ENCODE assay signal across 1 cellular context in the genomic region with DNA sequence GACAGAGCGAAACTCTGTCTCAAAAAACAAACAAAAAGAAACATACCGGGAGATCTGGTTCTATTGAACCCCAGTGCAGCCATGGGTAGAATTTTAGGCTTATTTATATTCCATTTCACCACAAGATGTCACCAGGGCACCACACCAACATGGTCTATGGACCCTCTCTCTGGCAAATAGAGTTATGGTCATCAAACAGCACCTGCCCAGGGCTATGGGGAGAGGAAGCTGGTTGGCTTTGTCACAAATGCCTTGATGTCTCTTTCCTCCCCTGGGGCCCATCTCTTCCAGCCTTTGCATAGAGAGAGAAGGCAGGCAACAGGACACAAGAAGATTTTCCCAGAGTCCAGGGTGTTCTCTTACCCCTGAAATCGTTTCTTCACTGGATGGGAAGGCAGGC.
TF ChIP-seq lines count a peak whose summit lies in the region.

No MANE protein-coding gene starts in this region.

TF ChIP-seq in HepG2, 621 proteins besides CTCF, POLR2A, EP300 and RAD21 (continued from another document):
- TF ChIP-seq ZBTB3 (CRISPR knock-in tag; IDR thresholded peaks at IDR 0.05; ENCODE audit: borderline replicate concordance, low read depth) (no peak), ZFP90 (CRISPR knock-in tag; IDR thresholded peaks at IDR 0.05; ENCODE audit: borderline replicate concordance) (peak; percentile 57; the same call in 1 of the 2 replicates), ZFP91 (CRISPR knock-in tag; IDR thresholded peaks at IDR 0.05; ENCODE audit: borderline replicate concordance) (no peak), SPEN (CRISPR knock-in tag; IDR thresholded peaks at IDR 0.05; ENCODE audit: low read depth) (no peak), RXRB (CRISPR knock-in tag; IDR thresholded peaks at IDR 0.05; ENCODE audit: borderline replicate concordance) (0 out of 2 replicates have a peak, but pooled peaks have one; percentile 17), POGZ (CRISPR knock-in tag; IDR thresholded peaks at IDR 0.05) (peak; percentile 37; the same call in 1 of the 2 replicates), ZNF660 (CRISPR knock-in tag; IDR thresholded peaks at IDR 0.05; ENCODE audit: borderline replicate concordance, low read depth) (no peak), HOXA5 (CRISPR knock-in tag; IDR thresholded peaks at IDR 0.05) (0 out of 2 replicates have a peak, but pooled peaks have one; percentile 44), GATAD2A (CRISPR knock-in tag; IDR thresholded peaks at IDR 0.05) (peak; percentile 36; the same call in 1 of the 2 replicates), MIER3 (CRISPR knock-in tag; IDR thresholded peaks at IDR 0.05; ENCODE audit: borderline replicate concordance) (no peak), STAG1 (CRISPR knock-in tag; IDR thresholded peaks at IDR 0.05) (peak; percentile 94), ZNF644 (CRISPR knock-in tag; IDR thresholded peaks at IDR 0.05; ENCODE audit: low read depth) (0 out of 2 replicates have a peak, but pooled peaks have one; percentile 39), RFXAP (CRISPR knock-in tag; IDR thresholded peaks at IDR 0.05; ENCODE audit: borderline replicate concordance) (0 out of 2 replicates have a peak, but pooled peaks have one; percentile 35), HMGXB4 (CRISPR knock-in tag; IDR thresholded peaks at IDR 0.05; ENCODE audit: borderline replicate concordance in 1 of 2, low read depth in 1 of 2) (0 out of 4 replicates have a peak, but pooled peaks of 1 of the 2 experiments have one; percentile 30), FOXJ3 (CRISPR knock-in tag; IDR thresholded peaks at IDR 0.05; ENCODE audit: borderline replicate concordance) (0 out of 2 replicates have a peak, but pooled peaks have one; percentile 39), ZNF354B (CRISPR knock-in tag; IDR thresholded peaks at IDR 0.05) (no peak), LRRFIP1 (CRISPR knock-in tag; conservative IDR thresholded peaks at IDR 0.05) (no peak), HOXA9 (CRISPR knock-in tag; IDR thresholded peaks at IDR 0.05; ENCODE audit: borderline replicate concordance) (no peak), ZNF609 (CRISPR knock-in tag; IDR thresholded peaks at IDR 0.05; ENCODE audit: borderline replicate concordance) (0 out of 2 replicates have a peak, but pooled peaks have one; percentile 43), ZNF24 (IDR thresholded peaks at IDR 0.05) (0 out of 2 replicates have a peak, but pooled peaks have one; percentile 13), SMC3 (IDR thresholded peaks at IDR 0.05; ENCODE audit: low read length) (peak; percentile 86; the same call in 1 of the 2 replicates), ZNF296 (CRISPR knock-in tag; conservative IDR thresholded peaks at IDR 0.05) (no peak)
